Comparison of ENCODE assay signal across 2 cellular contexts in genomic region chr7:155491812-155492211, GRCh38.
TF ChIP-seq lines count a peak whose summit lies in the region.

No MANE protein-coding gene starts in this region.

TF ChIP-seq in GM23338, 12 proteins besides CTCF, POLR2A, EP300 and RAD21:
- TF ChIP-seq EZH2 (IDR thresholded peaks at IDR 0.05; ENCODE audit: low read depth, unreplicated experiment) (no peak), NANOG (IDR thresholded peaks at IDR 0.05; ENCODE audit: borderline replicate concordance) (no peak), JUNB (IDR thresholded peaks at IDR 0.05; ENCODE audit: unreplicated experiment) (no peak), ZNF331 (CRISPR knock-in tag; IDR thresholded peaks at IDR 0.05; ENCODE audit: low read depth) (no peak), ZNF114 (CRISPR knock-in tag; IDR thresholded peaks at IDR 0.05) (no peak), STAT1 (IDR thresholded peaks at IDR 0.05; ENCODE audit: unreplicated experiment) (no peak)
- TF ChIP-seq, protein P1, sequence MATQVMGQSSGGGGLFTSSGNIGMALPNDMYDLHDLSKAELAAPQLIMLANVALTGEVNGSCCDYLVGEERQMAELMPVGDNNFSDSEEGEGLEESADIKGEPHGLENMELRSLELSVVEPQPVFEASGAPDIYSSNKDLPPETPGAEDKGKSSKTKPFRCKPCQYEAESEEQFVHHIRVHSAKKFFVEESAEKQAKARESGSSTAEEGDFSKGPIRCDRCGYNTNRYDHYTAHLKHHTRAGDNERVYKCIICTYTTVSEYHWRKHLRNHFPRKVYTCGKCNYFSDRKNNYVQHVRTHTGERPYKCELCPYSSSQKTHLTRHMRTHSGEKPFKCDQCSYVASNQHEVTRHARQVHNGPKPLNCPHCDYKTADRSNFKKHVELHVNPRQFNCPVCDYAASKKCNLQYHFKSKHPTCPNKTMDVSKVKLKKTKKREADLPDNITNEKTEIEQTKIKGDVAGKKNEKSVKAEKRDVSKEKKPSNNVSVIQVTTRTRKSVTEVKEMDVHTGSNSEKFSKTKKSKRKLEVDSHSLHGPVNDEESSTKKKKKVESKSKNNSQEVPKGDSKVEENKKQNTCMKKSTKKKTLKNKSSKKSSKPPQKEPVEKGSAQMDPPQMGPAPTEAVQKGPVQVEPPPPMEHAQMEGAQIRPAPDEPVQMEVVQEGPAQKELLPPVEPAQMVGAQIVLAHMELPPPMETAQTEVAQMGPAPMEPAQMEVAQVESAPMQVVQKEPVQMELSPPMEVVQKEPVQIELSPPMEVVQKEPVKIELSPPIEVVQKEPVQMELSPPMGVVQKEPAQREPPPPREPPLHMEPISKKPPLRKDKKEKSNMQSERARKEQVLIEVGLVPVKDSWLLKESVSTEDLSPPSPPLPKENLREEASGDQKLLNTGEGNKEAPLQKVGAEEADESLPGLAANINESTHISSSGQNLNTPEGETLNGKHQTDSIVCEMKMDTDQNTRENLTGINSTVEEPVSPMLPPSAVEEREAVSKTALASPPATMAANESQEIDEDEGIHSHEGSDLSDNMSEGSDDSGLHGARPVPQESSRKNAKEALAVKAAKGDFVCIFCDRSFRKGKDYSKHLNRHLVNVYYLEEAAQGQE (IDR thresholded peaks at IDR 0.05; ENCODE audit: unreplicated experiment): no peak
- TF ChIP-seq, protein P2, sequence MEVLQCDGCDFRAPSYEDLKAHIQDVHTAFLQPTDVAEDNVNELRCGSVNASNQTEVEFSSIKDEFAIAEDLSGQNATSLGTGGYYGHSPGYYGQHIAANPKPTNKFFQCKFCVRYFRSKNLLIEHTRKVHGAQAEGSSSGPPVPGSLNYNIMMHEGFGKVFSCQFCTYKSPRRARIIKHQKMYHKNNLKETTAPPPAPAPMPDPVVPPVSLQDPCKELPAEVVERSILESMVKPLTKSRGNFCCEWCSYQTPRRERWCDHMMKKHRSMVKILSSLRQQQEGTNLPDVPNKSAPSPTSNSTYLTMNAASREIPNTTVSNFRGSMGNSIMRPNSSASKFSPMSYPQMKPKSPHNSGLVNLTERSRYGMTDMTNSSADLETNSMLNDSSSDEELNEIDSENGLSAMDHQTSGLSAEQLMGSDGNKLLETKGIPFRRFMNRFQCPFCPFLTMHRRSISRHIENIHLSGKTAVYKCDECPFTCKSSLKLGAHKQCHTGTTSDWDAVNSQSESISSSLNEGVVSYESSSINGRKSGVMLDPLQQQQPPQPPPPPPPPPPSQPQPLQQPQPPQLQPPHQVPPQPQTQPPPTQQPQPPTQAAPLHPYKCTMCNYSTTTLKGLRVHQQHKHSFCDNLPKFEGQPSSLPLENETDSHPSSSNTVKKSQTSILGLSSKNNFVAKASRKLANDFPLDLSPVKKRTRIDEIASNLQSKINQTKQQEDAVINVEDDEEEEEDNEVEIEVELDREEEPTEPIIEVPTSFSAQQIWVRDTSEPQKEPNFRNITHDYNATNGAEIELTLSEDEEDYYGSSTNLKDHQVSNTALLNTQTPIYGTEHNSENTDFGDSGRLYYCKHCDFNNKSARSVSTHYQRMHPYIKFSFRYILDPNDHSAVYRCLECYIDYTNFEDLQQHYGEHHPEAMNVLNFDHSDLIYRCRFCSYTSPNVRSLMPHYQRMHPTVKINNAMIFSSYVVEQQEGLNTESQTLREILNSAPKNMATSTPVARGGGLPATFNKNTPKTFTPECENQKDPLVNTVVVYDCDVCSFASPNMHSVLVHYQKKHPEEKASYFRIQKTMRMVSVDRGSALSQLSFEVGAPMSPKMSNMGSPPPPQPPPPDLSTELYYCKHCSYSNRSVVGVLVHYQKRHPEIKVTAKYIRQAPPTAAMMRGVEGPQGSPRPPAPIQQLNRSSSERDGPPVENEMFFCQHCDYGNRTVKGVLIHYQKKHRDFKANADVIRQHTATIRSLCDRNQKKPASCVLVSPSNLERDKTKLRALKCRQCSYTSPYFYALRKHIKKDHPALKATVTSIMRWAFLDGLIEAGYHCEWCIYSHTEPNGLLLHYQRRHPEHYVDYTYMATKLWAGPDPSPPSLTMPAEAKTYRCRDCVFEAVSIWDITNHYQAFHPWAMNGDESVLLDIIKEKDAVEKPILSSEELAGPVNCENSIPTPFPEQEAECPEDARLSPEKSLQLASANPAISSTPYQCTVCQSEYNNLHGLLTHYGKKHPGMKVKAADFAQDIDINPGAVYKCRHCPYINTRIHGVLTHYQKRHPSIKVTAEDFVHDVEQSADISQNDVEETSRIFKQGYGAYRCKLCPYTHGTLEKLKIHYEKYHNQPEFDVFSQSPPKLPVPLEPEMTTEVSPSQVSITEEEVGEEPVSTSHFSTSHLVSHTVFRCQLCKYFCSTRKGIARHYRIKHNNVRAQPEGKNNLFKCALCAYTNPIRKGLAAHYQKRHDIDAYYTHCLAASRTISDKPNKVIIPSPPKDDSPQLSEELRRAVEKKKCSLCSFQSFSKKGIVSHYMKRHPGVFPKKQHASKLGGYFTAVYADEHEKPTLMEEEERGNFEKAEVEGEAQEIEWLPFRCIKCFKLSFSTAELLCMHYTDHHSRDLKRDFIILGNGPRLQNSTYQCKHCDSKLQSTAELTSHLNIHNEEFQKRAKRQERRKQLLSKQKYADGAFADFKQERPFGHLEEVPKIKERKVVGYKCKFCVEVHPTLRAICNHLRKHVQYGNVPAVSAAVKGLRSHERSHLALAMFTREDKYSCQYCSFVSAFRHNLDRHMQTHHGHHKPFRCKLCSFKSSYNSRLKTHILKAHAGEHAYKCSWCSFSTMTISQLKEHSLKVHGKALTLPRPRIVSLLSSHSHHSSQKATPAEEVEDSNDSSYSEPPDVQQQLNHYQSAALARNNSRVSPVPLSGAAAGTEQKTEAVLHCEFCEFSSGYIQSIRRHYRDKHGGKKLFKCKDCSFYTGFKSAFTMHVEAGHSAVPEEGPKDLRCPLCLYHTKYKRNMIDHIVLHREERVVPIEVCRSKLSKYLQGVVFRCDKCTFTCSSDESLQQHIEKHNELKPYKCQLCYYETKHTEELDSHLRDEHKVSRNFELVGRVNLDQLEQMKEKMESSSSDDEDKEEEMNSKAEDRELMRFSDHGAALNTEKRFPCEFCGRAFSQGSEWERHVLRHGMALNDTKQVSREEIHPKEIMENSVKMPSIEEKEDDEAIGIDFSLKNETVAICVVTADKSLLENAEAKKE (CRISPR knock-in tag; IDR thresholded peaks at IDR 0.05): no peak

TF ChIP-seq in HepG2, 621 proteins besides CTCF, POLR2A, EP300 and RAD21:
- TF ChIP-seq RFXANK (CRISPR knock-in tag; IDR thresholded peaks at IDR 0.05) (no peak), HMG20A (CRISPR knock-in tag; IDR thresholded peaks at IDR 0.05; ENCODE audit: borderline replicate concordance) (no peak), ZNF776 (CRISPR knock-in tag; IDR thresholded peaks at IDR 0.05) (no peak), TFE3 (CRISPR knock-in tag; IDR thresholded peaks at IDR 0.05) (no peak), SIN3B (IDR thresholded peaks at IDR 0.05; ENCODE audit: low read length) (no peak), ZNF142 (CRISPR knock-in tag; IDR thresholded peaks at IDR 0.05) (no peak), ATF7 (IDR thresholded peaks at IDR 0.05) (no peak), ATF7 (CRISPR knock-in tag; IDR thresholded peaks at IDR 0.05) (no peak), NFIC (IDR thresholded peaks at IDR 0.05; ENCODE audit: low read length) (no peak)
- TF ChIP-seq, protein P3, sequence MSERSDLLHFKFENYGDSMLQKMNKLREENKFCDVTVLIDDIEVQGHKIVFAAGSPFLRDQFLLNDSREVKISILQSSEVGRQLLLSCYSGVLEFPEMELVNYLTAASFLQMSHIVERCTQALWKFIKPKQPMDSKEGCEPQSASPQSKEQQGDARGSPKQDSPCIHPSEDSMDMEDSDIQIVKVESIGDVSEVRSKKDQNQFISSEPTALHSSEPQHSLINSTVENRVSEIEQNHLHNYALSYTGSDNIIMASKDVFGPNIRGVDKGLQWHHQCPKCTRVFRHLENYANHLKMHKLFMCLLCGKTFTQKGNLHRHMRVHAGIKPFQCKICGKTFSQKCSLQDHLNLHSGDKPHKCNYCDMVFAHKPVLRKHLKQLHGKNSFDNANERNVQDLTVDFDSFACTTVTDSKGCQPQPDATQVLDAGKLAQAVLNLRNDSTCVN (CRISPR knock-in tag; IDR thresholded peaks at IDR 0.05; ENCODE audit: borderline replicate concordance): no peak
- TF ChIP-seq, protein P4, sequence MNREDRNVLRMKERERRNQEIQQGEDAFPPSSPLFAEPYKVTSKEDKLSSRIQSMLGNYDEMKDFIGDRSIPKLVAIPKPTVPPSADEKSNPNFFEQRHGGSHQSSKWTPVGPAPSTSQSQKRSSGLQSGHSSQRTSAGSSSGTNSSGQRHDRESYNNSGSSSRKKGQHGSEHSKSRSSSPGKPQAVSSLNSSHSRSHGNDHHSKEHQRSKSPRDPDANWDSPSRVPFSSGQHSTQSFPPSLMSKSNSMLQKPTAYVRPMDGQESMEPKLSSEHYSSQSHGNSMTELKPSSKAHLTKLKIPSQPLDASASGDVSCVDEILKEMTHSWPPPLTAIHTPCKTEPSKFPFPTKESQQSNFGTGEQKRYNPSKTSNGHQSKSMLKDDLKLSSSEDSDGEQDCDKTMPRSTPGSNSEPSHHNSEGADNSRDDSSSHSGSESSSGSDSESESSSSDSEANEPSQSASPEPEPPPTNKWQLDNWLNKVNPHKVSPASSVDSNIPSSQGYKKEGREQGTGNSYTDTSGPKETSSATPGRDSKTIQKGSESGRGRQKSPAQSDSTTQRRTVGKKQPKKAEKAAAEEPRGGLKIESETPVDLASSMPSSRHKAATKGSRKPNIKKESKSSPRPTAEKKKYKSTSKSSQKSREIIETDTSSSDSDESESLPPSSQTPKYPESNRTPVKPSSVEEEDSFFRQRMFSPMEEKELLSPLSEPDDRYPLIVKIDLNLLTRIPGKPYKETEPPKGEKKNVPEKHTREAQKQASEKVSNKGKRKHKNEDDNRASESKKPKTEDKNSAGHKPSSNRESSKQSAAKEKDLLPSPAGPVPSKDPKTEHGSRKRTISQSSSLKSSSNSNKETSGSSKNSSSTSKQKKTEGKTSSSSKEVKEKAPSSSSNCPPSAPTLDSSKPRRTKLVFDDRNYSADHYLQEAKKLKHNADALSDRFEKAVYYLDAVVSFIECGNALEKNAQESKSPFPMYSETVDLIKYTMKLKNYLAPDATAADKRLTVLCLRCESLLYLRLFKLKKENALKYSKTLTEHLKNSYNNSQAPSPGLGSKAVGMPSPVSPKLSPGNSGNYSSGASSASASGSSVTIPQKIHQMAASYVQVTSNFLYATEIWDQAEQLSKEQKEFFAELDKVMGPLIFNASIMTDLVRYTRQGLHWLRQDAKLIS (CRISPR knock-in tag; IDR thresholded peaks at IDR 0.05): no peak
- TF ChIP-seq, protein P5, sequence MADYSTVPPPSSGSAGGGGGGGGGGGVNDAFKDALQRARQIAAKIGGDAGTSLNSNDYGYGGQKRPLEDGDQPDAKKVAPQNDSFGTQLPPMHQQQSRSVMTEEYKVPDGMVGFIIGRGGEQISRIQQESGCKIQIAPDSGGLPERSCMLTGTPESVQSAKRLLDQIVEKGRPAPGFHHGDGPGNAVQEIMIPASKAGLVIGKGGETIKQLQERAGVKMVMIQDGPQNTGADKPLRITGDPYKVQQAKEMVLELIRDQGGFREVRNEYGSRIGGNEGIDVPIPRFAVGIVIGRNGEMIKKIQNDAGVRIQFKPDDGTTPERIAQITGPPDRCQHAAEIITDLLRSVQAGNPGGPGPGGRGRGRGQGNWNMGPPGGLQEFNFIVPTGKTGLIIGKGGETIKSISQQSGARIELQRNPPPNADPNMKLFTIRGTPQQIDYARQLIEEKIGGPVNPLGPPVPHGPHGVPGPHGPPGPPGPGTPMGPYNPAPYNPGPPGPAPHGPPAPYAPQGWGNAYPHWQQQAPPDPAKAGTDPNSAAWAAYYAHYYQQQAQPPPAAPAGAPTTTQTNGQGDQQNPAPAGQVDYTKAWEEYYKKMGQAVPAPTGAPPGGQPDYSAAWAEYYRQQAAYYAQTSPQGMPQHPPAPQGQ (CRISPR knock-in tag; IDR thresholded peaks at IDR 0.05; ENCODE audit: borderline replicate concordance): no peak
